In genomic region chr12:6333029-6333428, GRCh38 we compare ENCODE assay signal across 12 cellular contexts. TPM values are rescaled to one million over a fixed set of nuclear protein-coding genes. Genes with fewer than 3 reads are reported as not detected.
DNase-seq lines count a peak whose midpoint lies in the region; ATAC-seq and TF ChIP-seq lines count a peak whose summit lies in the region.
"Had no signal": no experiment of that assay in that cellular context is flagged by ENCODE, and none has a peak within 500 bp of the region (broad histone marks: within the 10 kb centered on the region; RNA-seq: fewer than 3 reads in every experiment).

No MANE protein-coding gene starts in this region.

- no TSS peak for BruUV-seq in PC-3 (replicated peaks; lab: Mats Ljungman, UMichigan)

- H3K27me3 Mint-ChIP-seq in CD8-positive, alpha-beta T cell (ENCODE audit: low read depth): no peaks in the 10 kb centered on the region
- peaks cover 13% of the 10 kb centered on the region for H3K27me3 Mint-ChIP-seq in endothelial cell (ENCODE audit: unreplicated experiment)

- H3K9me3 Mint-ChIP-seq in CD8-positive, alpha-beta T cell: no peaks in the 10 kb centered on the region
- no peaks in the 10 kb centered on the region for H3K9me3 Mint-ChIP-seq in endothelial cell (ENCODE audit: unreplicated experiment)

- peaks cover 44% of the 10 kb centered on the region for H3K79me2 ChIP-seq in PC-3 (ENCODE audit: low read length)

- H3K4me1 Mint-ChIP-seq in CD8-positive, alpha-beta T cell (ENCODE audit: low read depth): peaks cover 58% of the 10 kb centered on the region
- peaks cover 34% of the 10 kb centered on the region for H3K4me1 Mint-ChIP-seq in endothelial cell (ENCODE audit: unreplicated experiment)

- peak overlapping the region; percentile 22 for H3K4me3 ChIP-seq in CD8-positive, alpha-beta T cell (ENCODE audit: low read depth, low read length)
- H3K4me3 ChIP-seq in PC-3 (ENCODE audit: low read length) (no peak overlapping the region), gastrocnemius medialis (no peak overlapping the region)
- H3K4me3 ChIP-seq: K562 had no signal

- no peak overlapping the region for H2AFZ ChIP-seq in PC-3 (ENCODE audit: low read length)

- peak overlapping the region; percentile 32; the same call in 1 of the 2 replicates for H3K9ac ChIP-seq in PC-3 (ENCODE audit: low read length)

- H3K4me2 ChIP-seq in PC-3 (ENCODE audit: low read length): peak overlapping the region; percentile 13; the same call in 1 of the 2 replicates

- peaks cover 5% of the 10 kb centered on the region for H3F3A ChIP-seq in PC-3 (ENCODE audit: low read length, unreplicated experiment)

- in situ Hi-C loops in gastrocnemius medialis (cut with MboI; ENCODE audit: low sequenced_read_pairs in 4 of 4): loop anchor here in 2 of 4 donors (5.0 to 25.0 kb wide), 4 partner anchors 44 to 132 kb away; partner anchors contain the start of genes LTBR (in 1 of the 2), SCNN1A (in 1 of the 2), TAPBPL (in 1 of the 2) and VAMP1 (in 1 of the 2)
- in situ Hi-C loops in KBM-7 (cut with MboI; ENCODE audit: low pct_unique_long_range_greater_than_20kb, low sequenced_read_pairs): no loop called here

- H3K27me3 ChIP-seq in CD8-positive, alpha-beta T cell (ENCODE audit: insufficient read depth, low read length): no peaks in the 10 kb centered on the region
- H3K27me3 ChIP-seq in PC-3 (ENCODE audit: low read length): no peaks in the 10 kb centered on the region
- no peaks in the 10 kb centered on the region for H3K27me3 ChIP-seq in gastrocnemius medialis
- H3K27me3 ChIP-seq: left lung had no signal

- H3K4me3 Mint-ChIP-seq in CD8-positive, alpha-beta T cell: peak overlapping the region; percentile 79
- peak overlapping the region; percentile 73 for H3K4me3 Mint-ChIP-seq in endothelial cell (ENCODE audit: unreplicated experiment)

- no peak for ATAC-seq in CD8-positive, alpha-beta T cell
- ATAC-seq in PC-3 (no peak), gastrocnemius medialis (no peak), GM21723 (IDR thresholded peaks at IDR 0.05; ENCODE audit: unreplicated experiment) (no peak), HG03139 (IDR thresholded peaks at IDR 0.05; ENCODE audit: unreplicated experiment) (no peak)
- ATAC-seq: K562, left lung had no signal

- no peaks in the 10 kb centered on the region for H3K9me3 ChIP-seq in CD8-positive, alpha-beta T cell (ENCODE audit: low read length)
- H3K9me3 ChIP-seq in PC-3 (ENCODE audit: low read length) (no peaks in the 10 kb centered on the region), gastrocnemius medialis (no peaks in the 10 kb centered on the region)
- H3K9me3 ChIP-seq: left lung had no signal

- intact Hi-C loops in CD8-positive, alpha-beta T cell (cut with DNase I, micrococcal nuclease): no loop called here
- intact Hi-C loops in PC-3 (cut with micrococcal nuclease): no loop called here
- intact Hi-C loops in gastrocnemius medialis (cut with DNase I; ENCODE audit: low total_unique reads): no loop called here

- peaks cover 41% of the 10 kb centered on the region for H3K36me3 ChIP-seq in CD8-positive, alpha-beta T cell (ENCODE audit: insufficient read depth, low read length)
- H3K36me3 ChIP-seq in PC-3 (ENCODE audit: low read depth, low read length) (peaks cover 41% of the 10 kb centered on the region), gastrocnemius medialis (peaks cover 0 to 65% of the 10 kb centered on the region in 2 donors)

- no peak for TF ChIP-seq POLR2A in gastrocnemius medialis (IDR thresholded peaks at IDR 0.05)

- TF ChIP-seq CTCF in CD8-positive, alpha-beta T cell (IDR thresholded peaks at IDR 0.05): no peak
- TF ChIP-seq CTCF in PC-3 (conservative IDR thresholded peaks at IDR 0.05; ENCODE audit: low read depth, low read length): no peak
- TF ChIP-seq CTCF in endothelial cell (IDR thresholded peaks at IDR 0.05; ENCODE audit: unreplicated experiment): no peak
- no peak for TF ChIP-seq CTCF in gastrocnemius medialis (IDR thresholded peaks at IDR 0.05 in 4 of 5, conservative IDR thresholded peaks at IDR 0.05 in 1 of 5)

- no peaks in the 10 kb centered on the region for H4K20me1 ChIP-seq in PC-3 (ENCODE audit: low read length)

- POLR2A ChIA-PET in CD8-positive, alpha-beta T cell (lab: Charles Lee): interaction anchor here (0.7 to 5.8 kb wide), 7 partner anchors 10 to 201 kb away, joined by 3 to 34 read pairs (median 5); partner anchors contain the start of genes GAPDH, TAPBPL and VAMP1
- POLR2A ChIA-PET in PC-3 (lab: Charles Lee; ENCODE audit: unreplicated experiment): interaction anchor here (0.5 to 0.6 kb wide), 2 partner anchors 10 to 133 kb away, joined by 3 to 4 read pairs; no protein-coding TSS in a partner anchor

- no peak overlapping the region for H3K27ac Mint-ChIP-seq in CD8-positive, alpha-beta T cell
- no peak overlapping the region for H3K27ac Mint-ChIP-seq in endothelial cell (ENCODE audit: unreplicated experiment)

- H3K36me3 Mint-ChIP-seq in CD8-positive, alpha-beta T cell: peaks cover 63% of the 10 kb centered on the region
- H3K36me3 Mint-ChIP-seq in endothelial cell (ENCODE audit: low read depth, unreplicated experiment): peaks cover 37% of the 10 kb centered on the region

- H3K4me1 ChIP-seq in CD8-positive, alpha-beta T cell (ENCODE audit: insufficient read depth, low read length): peaks cover 66% of the 10 kb centered on the region
- H3K4me1 ChIP-seq in PC-3 (ENCODE audit: insufficient read depth, low read length) (peaks cover 56% of the 10 kb centered on the region), gastrocnemius medialis (peaks cover 38 to 42% of the 10 kb centered on the region in 2 donors)

- H3K9me2 ChIP-seq in PC-3 (replicated peaks; ENCODE audit: low read length): no peaks in the 10 kb centered on the region

- peak overlapping the region; percentile 30 for H3K27ac ChIP-seq in CD8-positive, alpha-beta T cell (ENCODE audit: low read depth, low read length)
- H3K27ac ChIP-seq in PC-3 (ENCODE audit: low read length) (peak overlapping the region; percentile 100), gastrocnemius medialis (peak overlapping the region in 3 of 4 donors; percentile 11 to 92 (median 42))

- DNase-seq in CD8-positive, alpha-beta T cell: peak in 2 of 7 experiments; percentile 50 to 55
- DNase-seq in PC-3 (no peak), endothelial cell (ENCODE audit: low spot score) (no peak), gastrocnemius medialis (no peak), KBM-7 (no peak)
- DNase-seq: GF-D8; NCI-H524 treated with DMSO at 0.1 percent for 48 hours; stimulated activated CD4-positive, alpha-beta T cell treated with anti-CD3 and anti-CD28 coated beads, Interleukin-15, amount 100 ng/mL, for 24 hours had no signal

- CTCF ChIA-PET in CD8-positive, alpha-beta T cell (lab: Charles Lee): interaction anchor here (0.6 to 10.1 kb wide), 9 partner anchors 10 to 211 kb away, joined by 3 to 142 read pairs (median 28); no protein-coding TSS in a partner anchor
- CTCF ChIA-PET in PC-3 (lab: Charles Lee): interaction anchor here (1.0 kb wide), 2 partner anchors 38 to 132 kb away, joined by 4 read pairs; no protein-coding TSS in a partner anchor

RNA-seq across cellular contexts. Expression of gene TNFRSF1A, which starts 8.8 kb away (rescaled TPM):
- 10 to 100 TPM; 16.7 to 18.8 TPM for total RNA-seq in CD8-positive, alpha-beta T cell
- 95.1 and 97.4 TPM in 2 replicates for total RNA-seq in PC-3 (2014; rRNA removed)
- 125 TPM for total RNA-seq in endothelial cell (ENCODE audit: unreplicated experiment)
- total RNA-seq in gastrocnemius medialis: 100 to 1,000 TPM; 103 to 220 (median 193) TPM

RNA-seq across cellular contexts. Expression of gene PLEKHG6, which starts 22.5 kb away (rescaled TPM):
- total RNA-seq in CD8-positive, alpha-beta T cell: not detected
- total RNA-seq in PC-3 (2014; rRNA removed) (18.0 and 18.4 TPM in 2 replicates), endothelial cell (ENCODE audit: unreplicated experiment) (1.9 TPM), gastrocnemius medialis (under 1 TPM in 1 of 4 donors, not detected in 3; 0.29 TPM)

RNA-seq across cellular contexts. Expression of gene SCNN1A, which starts 42.3 kb away (rescaled TPM):
- total RNA-seq in CD8-positive, alpha-beta T cell: 1 to 10 TPM in 1 of 2 experiments, under 1 TPM in 1; 0.50 to 1.1 TPM
- total RNA-seq in PC-3 (2014; rRNA removed) (2.3 and 2.9 TPM in 2 replicates), endothelial cell (ENCODE audit: unreplicated experiment) (2.2 TPM), gastrocnemius medialis (1 to 10 TPM in 1 of 4 donors, under 1 TPM in 2, not detected in 1; 0.20 to 2.0 (median 0.38) TPM)

RNA-seq across cellular contexts. Expression of gene LTBR, which starts 50.9 kb away (rescaled TPM):
- under 1 TPM in 1 of 2 experiments, not detected in 1; 0.44 TPM for total RNA-seq in CD8-positive, alpha-beta T cell
- total RNA-seq in PC-3 (2014; rRNA removed) (160 and 163 TPM in 2 replicates), endothelial cell (ENCODE audit: unreplicated experiment) (40.3 TPM), gastrocnemius medialis (10 to 100 TPM; 40.2 to 98.6 (median 43.7) TPM)

Comparison
In these comparisons a context has a peak if more than half of its experiments do, and no peak if none do; other contexts are left out.
1. H3K27ac ChIP-seq: peak in every context shown above with its lines; median percentile 100 in PC-3; 42 in gastrocnemius medialis; 30 in CD8-positive, alpha-beta T cell.